12 cellular contexts compared by ENCODE assay signal in the genomic region with DNA sequence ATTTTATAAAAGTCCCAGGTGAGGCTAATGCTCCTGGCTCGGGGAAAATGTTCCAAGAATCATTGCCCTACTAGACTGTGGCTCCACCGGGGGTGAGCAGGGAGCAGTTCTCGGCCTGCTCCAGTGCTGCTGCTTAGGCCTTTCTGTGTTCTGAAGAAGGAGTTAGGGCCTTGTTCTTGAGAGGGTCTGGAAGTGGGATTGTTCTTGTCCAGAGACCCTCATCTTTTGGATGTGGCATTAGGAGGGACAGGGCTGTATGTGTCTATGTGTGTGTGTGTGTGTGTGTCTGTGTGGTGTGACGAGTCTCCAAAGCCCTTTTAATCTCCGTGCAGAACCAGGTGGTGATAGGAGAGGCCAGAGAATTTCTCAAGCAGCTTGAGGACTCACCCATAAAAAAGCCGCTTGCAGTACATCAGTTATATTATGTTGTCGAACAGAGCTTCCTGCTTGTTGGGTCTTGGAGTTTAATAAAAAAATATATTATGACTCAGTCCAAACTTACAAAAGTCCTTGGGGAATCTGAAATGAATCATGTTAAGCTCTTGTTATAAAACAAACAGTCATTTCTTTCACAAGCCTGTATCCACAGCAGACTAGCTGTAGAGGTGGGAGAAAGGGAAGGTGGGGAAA.
A peak's percentile ranks its signal among the peaks of the same experiment; 100 is the strongest.
DNase-seq lines count a peak whose midpoint lies in the region; ATAC-seq, FAIRE-seq and TF ChIP-seq lines count a peak whose summit lies in the region.
"Had no signal": no experiment of that assay in that cellular context is flagged by ENCODE, and none has a peak within 500 bp of the region (broad histone marks: within the 10 kb centered on the region; RNA-seq: fewer than 3 reads in every experiment).

No MANE protein-coding gene starts in this region.

- no peak overlapping the region for H3K4me3 ChIP-seq in BLaER1
- H3K4me3 ChIP-seq in SK-N-SH (ENCODE audit: low read depth in 2 of 2, low read length in 1 of 2): no peak overlapping the region
- H3K4me3 ChIP-seq in fibroblast of lung (replicated peaks in 1 of 4; ENCODE audit: control extremely low read depth in 1 of 4, insufficient read depth in 1 of 4, low read depth in 3 of 4, low read length in 4 of 4): no peak overlapping the region
- H3K4me3 ChIP-seq in HepG2 (replicated peaks in 1 of 3; ENCODE audit: insufficient read depth in 1 of 3, low read depth in 2 of 3, low read length in 3 of 3): no peak overlapping the region

- peaks cover 11% of the 10 kb centered on the region for H3F3A ChIP-seq in SK-N-SH (replicated peaks; ENCODE audit: insufficient read depth)

- peaks cover 43% of the 10 kb centered on the region for H3K4me1 Mint-ChIP-seq in type B pancreatic cell (ENCODE audit: unreplicated experiment)
- H3K4me1 Mint-ChIP-seq: central memory CD8-positive, alpha-beta T cell; memory B cell had no signal

- in situ Hi-C loops in HepG2 (cut with HindIII; ENCODE audit: extremely low pct_ligation_motif_present, low pct_unique_long_range_greater_than_20kb): no loop called here

- no peaks in the 10 kb centered on the region for H3K9me3 ChIP-seq in BLaER1
- H3K9me3 ChIP-seq in SK-N-SH: no peaks in the 10 kb centered on the region
- no peaks in the 10 kb centered on the region for H3K9me3 ChIP-seq in fibroblast of lung (ENCODE audit: control insufficient read depth, insufficient read depth, low read depth, low read length)
- no peaks in the 10 kb centered on the region for H3K9me3 ChIP-seq in HepG2 (ENCODE audit: low read length)

- H3K9ac ChIP-seq in BLaER1 (no peak overlapping the region), SK-N-SH (peak overlapping the region; percentile 52; the same call in 1 of the 2 replicates), fibroblast of lung (ENCODE audit: insufficient read depth, low read length) (no peak overlapping the region), HepG2 (ENCODE audit: insufficient read depth, low read depth, low read length) (no peak overlapping the region)

- peak; percentile 75 for ATAC-seq in omental fat pad (ENCODE audit: low FRiP score)
- ATAC-seq in HepG2: no peak
- ATAC-seq in HG03521 (IDR thresholded peaks at IDR 0.05; ENCODE audit: unreplicated experiment): no peak

- H3K36me3 Mint-ChIP-seq in type B pancreatic cell: no peaks in the 10 kb centered on the region
- H3K36me3 Mint-ChIP-seq: memory B cell had no signal

- intact Hi-C loops in HepG2 (cut with micrococcal nuclease; ENCODE audit: unreplicated experiment): no loop called here

- no peaks in the 10 kb centered on the region for H3K36me3 ChIP-seq in BLaER1
- no peaks in the 10 kb centered on the region for H3K36me3 ChIP-seq in SK-N-SH (replicated peaks in 1 of 2; ENCODE audit: control insufficient read depth in 1 of 2, insufficient read depth in 2 of 2, low read length in 1 of 2)
- H3K36me3 ChIP-seq in fibroblast of lung (ENCODE audit: control insufficient read depth, insufficient read depth, low read length): no peaks in the 10 kb centered on the region
- no peaks in the 10 kb centered on the region for H3K36me3 ChIP-seq in HepG2 (replicated peaks in 1 of 2; ENCODE audit: control insufficient read depth in 1 of 2, insufficient read depth in 2 of 2, low read length in 2 of 2)

- POLR2A ChIA-PET in SK-N-SH (lab: Yijun Ruan, JAX): no interaction called here
- POLR2A ChIA-PET in HepG2 (lab: Yijun Ruan, JAX): no interaction called here

- peak overlapping the region; percentile 10 for H3K4me2 ChIP-seq in BLaER1
- peak overlapping the region; percentile 61 for H3K4me2 ChIP-seq in SK-N-SH
- peak overlapping the region; percentile 66 for H3K4me2 ChIP-seq in fibroblast of lung (ENCODE audit: extremely low read depth, insufficient read depth, low read length)
- H3K4me2 ChIP-seq in HepG2 (ENCODE audit: low read depth, low read length): no peak overlapping the region

- H3K9me2 ChIP-seq in SK-N-SH: no peaks in the 10 kb centered on the region

- no peak overlapping the region for H3K27ac Mint-ChIP-seq in type B pancreatic cell
- H3K27ac Mint-ChIP-seq: memory B cell had no signal

- FAIRE-seq in HepG2 (lab: Jason Lieb, UNC): no peak

- WGBS in SK-N-SH (ENCODE audit: low lambda C conversion rate): 64% methylated on average over 7 of the region's 7 CpGs
- 7% methylated on average over 5 of the region's 7 CpGs for WGBS in HepG2 (ENCODE audit: low lambda C conversion rate)

- 0 out of 4 replicates have a peak, but pooled peaks of 1 of the 2 experiments have one; percentile 19 for TF ChIP-seq EP300 in SK-N-SH (IDR thresholded peaks at IDR 0.05; ENCODE audit: borderline replicate concordance in 1 of 2, low read depth in 1 of 2, low read length in 1 of 2)
- TF ChIP-seq EP300 in HepG2 (IDR thresholded peaks at IDR 0.05; ENCODE audit: low read depth in 2 of 2, low read length in 2 of 2): no peak
- TF ChIP-seq EP300 in HepG2 (CRISPR knock-in tag; IDR thresholded peaks at IDR 0.05; ENCODE audit: borderline replicate concordance): no peak

- CTCF ChIA-PET in SK-N-SH (lab: Yijun Ruan, JAX): no interaction called here
- CTCF ChIA-PET in HepG2 (lab: Yijun Ruan, JAX; ENCODE audit: low intra/inter-chr PET ratio, low total read pairs): no interaction called here

- no peak for TF ChIP-seq POLR2A in HepG2 (IDR thresholded peaks at IDR 0.05; ENCODE audit: insufficient read depth in 1 of 2, low read depth in 2 of 2, low read length in 2 of 2)

- no peaks in the 10 kb centered on the region for H3K9me3 Mint-ChIP-seq in type B pancreatic cell
- H3K9me3 Mint-ChIP-seq: memory B cell had no signal

- H3K4me3 Mint-ChIP-seq in type B pancreatic cell: no peak overlapping the region
- H3K4me3 Mint-ChIP-seq: central memory CD8-positive, alpha-beta T cell; memory B cell had no signal

- no peaks in the 10 kb centered on the region; the same call in 1 of the 2 replicates for H3K79me2 ChIP-seq in SK-N-SH (ENCODE audit: insufficient read depth)
- no peaks in the 10 kb centered on the region for H3K79me2 ChIP-seq in fibroblast of lung (ENCODE audit: control insufficient read depth, insufficient read depth, low read length)
- no peaks in the 10 kb centered on the region for H3K79me2 ChIP-seq in HepG2 (ENCODE audit: insufficient read depth, low read length)

- TF ChIP-seq RAD21 in SK-N-SH (IDR thresholded peaks at IDR 0.05; ENCODE audit: low read length): no peak
- TF ChIP-seq RAD21 in HepG2 (CRISPR knock-in tag; IDR thresholded peaks at IDR 0.05): no peak

- H2AFZ ChIP-seq in SK-N-SH (ENCODE audit: low read depth): 0 out of 2 replicates have a peak overlapping the region, but pooled peaks have one; percentile 17
- no peak overlapping the region for H2AFZ ChIP-seq in fibroblast of lung (ENCODE audit: low read length)
- no peak overlapping the region for H2AFZ ChIP-seq in HepG2 (ENCODE audit: low read length)

- TF ChIP-seq CTCF in SK-N-SH (IDR thresholded peaks at IDR 0.05) (no peak), fibroblast of lung (conservative IDR thresholded peaks at IDR 0.05 in 1 of 2, IDR thresholded peaks at IDR 0.05 in 1 of 2; ENCODE audit: low read depth in 1 of 2, low read length in 2 of 2) (no peak), omental fat pad (IDR thresholded peaks at IDR 0.05) (no peak), HepG2 (CRISPR knock-in tag; IDR thresholded peaks at IDR 0.05) (no peak), type B pancreatic cell (conservative IDR thresholded peaks at IDR 0.05) (no peak)

- peak overlapping the region; percentile 64 for H3K27ac ChIP-seq in BLaER1
- peak overlapping the region in 1 of 2 experiments; percentile 85; a peak in 2 of 4 replicates for H3K27ac ChIP-seq in SK-N-SH (ENCODE audit: low read depth in 2 of 2, low read length in 1 of 2)
- peak overlapping the region; percentile 83 for H3K27ac ChIP-seq in fibroblast of lung (ENCODE audit: insufficient read depth, low read length)
- no peak overlapping the region for H3K27ac ChIP-seq in HepG2 (ENCODE audit: extremely low read length, insufficient read depth, low read length)

- no TSS peak for BruUV-seq in HepG2 (replicated peaks; lab: Mats Ljungman, UMichigan)

- H4K20me1 ChIP-seq in BLaER1: no peaks in the 10 kb centered on the region
- no peaks in the 10 kb centered on the region for H4K20me1 ChIP-seq in SK-N-SH (ENCODE audit: insufficient read depth)
- no peaks in the 10 kb centered on the region for H4K20me1 ChIP-seq in fibroblast of lung (ENCODE audit: control insufficient read depth, extremely low read depth, insufficient read depth, low read length)
- H4K20me1 ChIP-seq in HepG2 (ENCODE audit: insufficient read depth, low read length): no peaks in the 10 kb centered on the region

- no peaks in the 10 kb centered on the region for H3K27me3 Mint-ChIP-seq in type B pancreatic cell
- H3K27me3 Mint-ChIP-seq: central memory CD8-positive, alpha-beta T cell had no signal

- no peaks in the 10 kb centered on the region for H3K27me3 ChIP-seq in BLaER1
- no peaks in the 10 kb centered on the region for H3K27me3 ChIP-seq in SK-N-SH (ENCODE audit: insufficient read depth)
- no peaks in the 10 kb centered on the region for H3K27me3 ChIP-seq in fibroblast of lung (ENCODE audit: control insufficient read depth, insufficient read depth, low read length)
- peaks cover 2 to 11% of the 10 kb centered on the region in 2 experiments; a peak in 3 of 5 replicates for H3K27me3 ChIP-seq in HepG2 (ENCODE audit: control insufficient read depth in 1 of 2, insufficient read depth in 2 of 2, low read length in 2 of 2)

- DNase-seq in SK-N-SH (no peak), fibroblast of lung (ENCODE audit: low read depth in 2 of 2) (peak; percentile 95), omental fat pad (ENCODE audit: low spot score) (no peak), HepG2 (ENCODE audit: low spot score) (no peak), type B pancreatic cell (ENCODE audit: extremely low spot score, unreplicated experiment) (no peak), ecto neural progenitor cell (ENCODE audit: low spot score) (no peak)
- DNase-seq: DMS 273 treated with DMSO at 0.1 percent for 48 hours, OCI-M1 had no signal

- H3K4me1 ChIP-seq in BLaER1 (peaks cover 72% of the 10 kb centered on the region), SK-N-SH (ENCODE audit: control insufficient read depth in 1 of 2, insufficient read depth in 2 of 2, low read depth in 1 of 2, low read length in 1 of 2) (peaks cover 7 to 8% of the 10 kb centered on the region in 2 experiments; a peak in 3 of 4 replicates), fibroblast of lung (ENCODE audit: control insufficient read depth, extremely low read depth, insufficient read depth, low read length) (peaks cover 18% of the 10 kb centered on the region), HepG2 (ENCODE audit: insufficient read depth, low read length) (no peaks in the 10 kb centered on the region)

TF ChIP-seq in SK-N-SH, 30 proteins besides CTCF, POLR2A, EP300 and RAD21 (continues in another document):
- no peak for TF ChIP-seq FOXM1 (IDR thresholded peaks at IDR 0.05; ENCODE audit: low read depth)
- TF ChIP-seq CHD2 (IDR thresholded peaks at IDR 0.05; ENCODE audit: low read length, partially characterized antibody): no peak

Comparison
In these comparisons a context has a peak if more than half of its experiments do, and no peak if none do; other contexts are left out.
1. DNase-seq: peak in fibroblast of lung (2 of 2); none in SK-N-SH (single experiment), omental fat pad (single experiment), HepG2 (single experiment), type B pancreatic cell (single experiment) and ecto neural progenitor cell (single experiment).